23 cellular contexts compared by ENCODE assay signal in the genomic region with DNA sequence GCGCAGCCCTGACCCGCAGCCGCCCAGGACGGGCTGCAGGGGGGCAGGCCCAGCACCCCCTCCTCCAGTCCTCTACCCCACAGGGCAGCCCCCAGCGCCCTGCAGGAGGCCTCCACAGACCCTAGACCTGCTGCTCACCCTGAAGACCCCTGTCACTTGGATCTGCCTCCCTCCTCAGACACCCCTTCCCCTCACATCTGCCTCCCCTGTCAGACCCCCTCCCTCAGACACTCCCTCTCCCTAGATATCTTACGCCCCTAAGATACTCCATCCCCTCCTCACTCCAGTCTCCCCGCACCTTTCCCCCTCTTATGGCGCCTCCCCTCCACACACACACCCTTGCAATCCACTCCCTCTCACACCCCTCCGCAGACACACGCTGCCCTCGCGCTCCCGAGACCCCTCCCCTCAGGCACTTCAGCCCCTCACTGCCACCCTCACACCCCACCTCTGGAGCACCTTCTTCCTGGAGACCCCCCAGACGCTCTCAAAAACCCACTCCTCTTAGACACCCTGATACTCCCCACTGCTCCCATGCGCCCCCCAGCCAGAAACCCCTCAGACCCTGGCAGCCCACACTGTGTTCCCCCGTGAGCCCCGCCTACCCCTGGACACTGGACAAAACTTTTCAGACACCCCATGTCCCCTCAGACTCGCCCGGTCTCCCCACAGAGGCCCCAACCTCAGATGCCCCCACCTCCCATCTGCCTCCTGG. TPM values are rescaled to one million over a fixed set of nuclear protein-coding genes. Genes with fewer than 3 reads are reported as not detected.
DNase-seq lines count a peak whose midpoint lies in the region; ATAC-seq and TF ChIP-seq lines count a peak whose summit lies in the region.
"Had no signal": no experiment of that assay in that cellular context is flagged by ENCODE, and none has a peak within 500 bp of the region (broad histone marks: within the 10 kb centered on the region; RNA-seq: fewer than 3 reads in every experiment).

No MANE protein-coding gene starts in this region.

- no peak overlapping the region for H3K4me2 ChIP-seq in neural cell (ENCODE audit: low read length)

- H3K4me3 Mint-ChIP-seq in activated CD4-positive, alpha-beta T cell treated with anti-CD3 and anti-CD28 coated beads, Interleukin-2, amount 10 ng/mL, durations not matched to agents 24 days and 14 days: no peak overlapping the region
- peak overlapping the region; percentile 44 for H3K4me3 Mint-ChIP-seq in endodermal cell

- TF ChIP-seq CTCF in endodermal cell (conservative IDR thresholded peaks at IDR 0.05): no peak
- TF ChIP-seq CTCF in neural cell (IDR thresholded peaks at IDR 0.05; ENCODE audit: poor library complexity, severe bottlenecking): no peak

- no peaks in the 10 kb centered on the region for H3K9me3 ChIP-seq in HUES48 (ENCODE audit: control insufficient read depth, insufficient read depth, low read length)
- H3K9me3 ChIP-seq in endodermal cell (ENCODE audit: control insufficient read depth, low read length): no peaks in the 10 kb centered on the region
- H3K9me3 ChIP-seq in neural cell (ENCODE audit: low read length): no peaks in the 10 kb centered on the region
- H3K9me3 ChIP-seq: neutrophil had no signal

- H3K27me3 Mint-ChIP-seq in activated CD4-positive, alpha-beta T cell treated with anti-CD3 and anti-CD28 coated beads, Interleukin-2, amount 10 ng/mL, durations not matched to agents 24 days and 14 days: peaks cover 31% of the 10 kb centered on the region
- H3K27me3 Mint-ChIP-seq in endodermal cell (ENCODE audit: insufficient read depth): peaks cover 56% of the 10 kb centered on the region

- intact Hi-C loops in activated CD4-positive, alpha-beta T cell treated with anti-CD3 and anti-CD28 coated beads, Interleukin-2, amount 10 ng/mL, durations not matched to agents 24 days and 14 days (cut with micrococcal nuclease): no loop called here

- no peak overlapping the region for H3K27ac ChIP-seq in HUES48 (ENCODE audit: low read depth, low read length)
- no peak overlapping the region for H3K27ac ChIP-seq in endodermal cell (ENCODE audit: low read depth, low read length)
- no peak overlapping the region for H3K27ac ChIP-seq in neural cell (ENCODE audit: low read length)
- H3K27ac ChIP-seq: dorsolateral prefrontal cortex, neutrophil had no signal

- H3K4me1 Mint-ChIP-seq in activated CD4-positive, alpha-beta T cell treated with anti-CD3 and anti-CD28 coated beads, Interleukin-2, amount 10 ng/mL, durations not matched to agents 24 days and 14 days: peaks cover 22% of the 10 kb centered on the region
- no peaks in the 10 kb centered on the region for H3K4me1 Mint-ChIP-seq in endodermal cell

- H3K27me3 ChIP-seq in HUES48 (ENCODE audit: control insufficient read depth, insufficient read depth, low read length) (peaks cover 100% of the 10 kb centered on the region), endodermal cell (ENCODE audit: control insufficient read depth, insufficient read depth, low read length, poor library complexity, severe bottlenecking) (peaks cover 86% of the 10 kb centered on the region), neural cell (ENCODE audit: insufficient read depth, low read depth, low read length) (peaks cover 78% of the 10 kb centered on the region)

- DNase-seq in activated CD4-positive, alpha-beta T cell treated with anti-CD3 and anti-CD28 coated beads, Interleukin-2, amount 10 ng/mL, durations not matched to agents 24 days and 14 days: peak; percentile 63
- DNase-seq in activated CD4-positive, alpha-beta T cell treated with anti-CD3 and anti-CD28 coated beads, Interleukin-2, amount 50 U/mL, for 48 hours: no peak
- no peak for DNase-seq in endodermal cell
- DNase-seq in activated CD4-positive, alpha-beta T cell treated with anti-CD3 and anti-CD28 coated beads, Interleukin-2, amount 50 U/mL, for 4 hours: no peak
- DNase-seq: activated effector memory CD4-positive, alpha-beta T cell treated with anti-CD3 and anti-CD28 coated beads, Interleukin-2, amount 50 U/mL, for 16 hours; amniotic stem cell; erythroblast; foreskin melanocyte; NCI-H1417 treated with DMSO at 0.1 percent for 48 hours; NCI-H2171 treated with DMSO at 0.1 percent for 48 hours; NCI-H526 treated with DMSO at 0.1 percent for 48 hours; OCI-M1; SIG-M5; stimulated activated CD4-positive, alpha-beta T cell treated with anti-CD3 and anti-CD28 coated beads, Interleukin-4, amount 100 ng/mL, for 4 hours had no signal

- H3F3A ChIP-seq in neural cell (ENCODE audit: insufficient read depth, low read length, poor library complexity, severe bottlenecking): no peaks in the 10 kb centered on the region

- H3K36me3 ChIP-seq in HUES48 (ENCODE audit: control insufficient read depth, insufficient read depth, low read length): no peaks in the 10 kb centered on the region
- H3K36me3 ChIP-seq in endodermal cell (ENCODE audit: control insufficient read depth, insufficient read depth, low read length): no peaks in the 10 kb centered on the region
- no peaks in the 10 kb centered on the region for H3K36me3 ChIP-seq in neural cell (ENCODE audit: insufficient read depth, low read length)

- H3K36me3 Mint-ChIP-seq in activated CD4-positive, alpha-beta T cell treated with anti-CD3 and anti-CD28 coated beads, Interleukin-2, amount 10 ng/mL, durations not matched to agents 24 days and 14 days (ENCODE audit: low read depth): peaks cover 21% of the 10 kb centered on the region
- H3K36me3 Mint-ChIP-seq in endodermal cell (ENCODE audit: low read depth): no peaks in the 10 kb centered on the region

- no peaks in the 10 kb centered on the region for H3K9me3 Mint-ChIP-seq in activated CD4-positive, alpha-beta T cell treated with anti-CD3 and anti-CD28 coated beads, Interleukin-2, amount 10 ng/mL, durations not matched to agents 24 days and 14 days
- H3K9me3 Mint-ChIP-seq in endodermal cell: no peaks in the 10 kb centered on the region
- H3K9me3 Mint-ChIP-seq: T-helper 1 cell treated with Interleukin-12 subunit alpha and Interleukin-12 subunit beta and Interleukin-4 antibody, amounts not matched to agents 30 μg/mL and 1 μg/mL, for 36 hours had no signal

- no peak overlapping the region for H3K27ac Mint-ChIP-seq in activated CD4-positive, alpha-beta T cell treated with anti-CD3 and anti-CD28 coated beads, Interleukin-2, amount 10 ng/mL, durations not matched to agents 24 days and 14 days
- H3K27ac Mint-ChIP-seq in endodermal cell: no peak overlapping the region
- H3K27ac Mint-ChIP-seq: T-helper 1 cell treated with Interleukin-12 subunit alpha and Interleukin-12 subunit beta and Interleukin-4 antibody, amounts not matched to agents 30 μg/mL and 1 μg/mL, for 36 hours had no signal

- H3K9ac ChIP-seq in HUES48 (ENCODE audit: low read depth, low read length) (no peak overlapping the region), endodermal cell (ENCODE audit: extremely low read depth, low read length, poor library complexity, severe bottlenecking) (no peak overlapping the region), neural cell (ENCODE audit: low read length) (peak overlapping the region; percentile 20)

- TF ChIP-seq EP300 in neural cell (conservative IDR thresholded peaks at IDR 0.05; ENCODE audit: poor library complexity, severe bottlenecking): no peak

- H2AFZ ChIP-seq in neural cell (ENCODE audit: low read depth, low read length): no peak overlapping the region

- H3K4me1 ChIP-seq in HUES48 (ENCODE audit: control insufficient read depth, insufficient read depth, low read length) (peaks cover 5% of the 10 kb centered on the region; the same call in 1 of the 2 replicates), endodermal cell (ENCODE audit: control insufficient read depth, insufficient read depth, low read length) (no peaks in the 10 kb centered on the region)

- H3K9me2 ChIP-seq in neural cell (ENCODE audit: insufficient read depth, low read length): no peaks in the 10 kb centered on the region

- no peaks in the 10 kb centered on the region for H3K79me2 ChIP-seq in neural cell (replicated peaks; ENCODE audit: insufficient read depth, low read length)

- H4K20me1 ChIP-seq in neural cell (ENCODE audit: insufficient read depth): no peaks in the 10 kb centered on the region

- H3K4me3 ChIP-seq in HUES48 (ENCODE audit: low read depth, low read length): peak overlapping the region; percentile 51; the same call in 1 of the 2 replicates
- no peak overlapping the region for H3K4me3 ChIP-seq in endodermal cell (ENCODE audit: low read length)
- H3K4me3 ChIP-seq in neural cell (ENCODE audit: low read length): peak overlapping the region; percentile 50

- WGBS in endodermal cell (ENCODE audit: insufficient coverage in 1 of 2, insufficient read length in 1 of 2), 2 experiments: 10 to 14% methylated on average over 8 to 19 of the region's 19 CpGs

- ATAC-seq in HG03139 (IDR thresholded peaks at IDR 0.05; ENCODE audit: unreplicated experiment) (no peak), HG02938 (IDR thresholded peaks at IDR 0.05; ENCODE audit: unreplicated experiment) (no peak)

- no peak for TF ChIP-seq RAD21 in neural cell (conservative IDR thresholded peaks at IDR 0.05)

RNA-seq across cellular contexts. Expression of a gene that starts 14.6 kb away (rescaled TPM):
- 3.1 and 4.2 TPM in 2 replicates for total RNA-seq in activated CD4-positive, alpha-beta T cell treated with anti-CD3 and anti-CD28 coated beads, Interleukin-2, amount 10 ng/mL, durations not matched to agents 24 days and 14 days
- total RNA-seq in endodermal cell: under 1 TPM; 0.13 to 0.53 TPM
- 0.25 TPM for polyA plus RNA-seq in endodermal cell (2013, experiment 1 of 2)
- polyA plus RNA-seq in endodermal cell (2013, experiment 2 of 2): 0.29 TPM
- polyA plus RNA-seq in neural cell: 0.31 and 0.52 TPM in 2 replicates
- not detected in 2 replicates for polyA minus RNA-seq in neural cell
- total RNA-seq: MCF 10A, pulmonary artery endothelial cell had no signal

RNA-seq across cellular contexts. Expression of a gene that starts 30.6 kb away (rescaled TPM):
- total RNA-seq in activated CD4-positive, alpha-beta T cell treated with anti-CD3 and anti-CD28 coated beads, Interleukin-2, amount 10 ng/mL, durations not matched to agents 24 days and 14 days: 365 and 378 TPM in 2 replicates
- total RNA-seq in endodermal cell: 100 to 1,000 TPM in 1 of 2 donors, 10 to 100 TPM in 1; 89.9 to 116 TPM
- polyA plus RNA-seq in endodermal cell (2013, experiment 1 of 2): 48.7 TPM
- polyA plus RNA-seq in endodermal cell (2013, experiment 2 of 2): 35.1 TPM
- 12.0 and 13.6 TPM in 2 replicates for polyA plus RNA-seq in neural cell
- polyA minus RNA-seq in neural cell: 10.5 and 13.1 TPM in 2 replicates

RNA-seq across cellular contexts. Expression of a gene that starts 36.6 kb away (rescaled TPM):
- 2.6 and 2.7 TPM in 2 replicates for total RNA-seq in activated CD4-positive, alpha-beta T cell treated with anti-CD3 and anti-CD28 coated beads, Interleukin-2, amount 10 ng/mL, durations not matched to agents 24 days and 14 days
- not detected for total RNA-seq in endodermal cell
- 0.43 TPM for polyA plus RNA-seq in endodermal cell (2013, experiment 1 of 2)
- 0.58 TPM for polyA plus RNA-seq in endodermal cell (2013, experiment 2 of 2)
- 0.40 TPM in 1 of 2 replicates, not detected in the other for polyA plus RNA-seq in neural cell
- not detected in 2 replicates for polyA minus RNA-seq in neural cell
- total RNA-seq: MCF 10A, pulmonary artery endothelial cell had no signal

RNA-seq across cellular contexts. Expression of a gene that starts 45.5 kb away (rescaled TPM):
- 37.2 and 41.5 TPM in 2 replicates for total RNA-seq in activated CD4-positive, alpha-beta T cell treated with anti-CD3 and anti-CD28 coated beads, Interleukin-2, amount 10 ng/mL, durations not matched to agents 24 days and 14 days
- total RNA-seq in endodermal cell: 100 to 1,000 TPM; 114 to 122 TPM
- 91.4 TPM for polyA plus RNA-seq in endodermal cell (2013, experiment 1 of 2)
- polyA plus RNA-seq in endodermal cell (2013, experiment 2 of 2): 79.9 TPM
- 279 and 290 TPM in 2 replicates for polyA plus RNA-seq in neural cell
- 81.8 and 91.5 TPM in 2 replicates for polyA minus RNA-seq in neural cell

RNA-seq across cellular contexts. Expression of a gene that starts 53.6 kb away (rescaled TPM):
- 2,909 and 2,931 TPM in 2 replicates for total RNA-seq in activated CD4-positive, alpha-beta T cell treated with anti-CD3 and anti-CD28 coated beads, Interleukin-2, amount 10 ng/mL, durations not matched to agents 24 days and 14 days
- 1,000 to 10,000 TPM; 2,321 to 2,418 TPM for total RNA-seq in endodermal cell
- 4,136 TPM for polyA plus RNA-seq in endodermal cell (2013, experiment 1 of 2)
- 3,965 TPM for polyA plus RNA-seq in endodermal cell (2013, experiment 2 of 2)
- 783 and 1,001 TPM in 2 replicates for polyA plus RNA-seq in neural cell
- 430 and 458 TPM in 2 replicates for polyA minus RNA-seq in neural cell
